30 cellular contexts compared by ENCODE assay signal in genomic region chr5:172562443-172562842, GRCh38.
"Had no signal": no experiment of that assay in that cellular context is flagged by ENCODE, and none has a peak within 500 bp of the region (broad histone marks: within the 10 kb centered on the region; RNA-seq: fewer than 3 reads in every experiment).

No MANE protein-coding gene starts in this region.

- H3K9me3 ChIP-seq: lower lobe of right lung, neutrophil, psoas muscle, right atrium auricular region, right lobe of liver, stomach, testis, thyroid gland, transverse colon, upper lobe of right lung had no signal

- H3K4me2 ChIP-seq: hepatocyte, neural progenitor cell had no signal

- H3K4me3 Mint-ChIP-seq: naive B cell; natural killer cell; nephron progenitor cell; neural progenitor cell; stimulated activated naive B cell treated with anti-CD40 and anti-IgM and Interleukin-4, amounts not matched to agents 10 μg/mL and 1 μg/mL and 100 μg/mL, for 72 hours had no signal

- DNase-seq: islet precursor cell; left cardiac atrium; lower lobe of right lung; mammary epithelial cell; mesenchymal stem cell; naive B cell; natural killer cell; nephron progenitor cell; occipital lobe; psoas muscle; right lobe of liver; stimulated activated CD4-positive, alpha-beta T cell treated with anti-CD3 and anti-CD28 coated beads, Interleukin-12 subunit alpha, Interleukin-12 subunit beta, amount 100 ng/mL, for 4 hours; stimulated activated CD4-positive, alpha-beta T cell treated with anti-CD3 and anti-CD28 coated beads, Interleukin-15, amount 100 ng/mL, for 24 hours; stimulated activated CD4-positive, alpha-beta T cell treated with anti-CD3 and anti-CD28 coated beads, Interleukin-2, amount 100 ng/mL, for 24 hours; stimulated activated CD4-positive, alpha-beta T cell treated with anti-CD3 and anti-CD28 coated beads, Interleukin-4, amount 100 ng/mL, for 1 hour; stimulated activated naive B cell treated with anti-CD40 and anti-IgM and Interleukin-4, amounts not matched to agents 10 μg/mL and 1 μg/mL and 100 μg/mL, for 72 hours; stimulated activated naive CD8-positive, alpha-beta T cell treated with anti-CD3 and anti-CD28 coated beads, Interleukin-15, Interleukin-2, amounts not matched to agents 100 U/mL and 50 U/mL, for 24 hours; stomach; testis; thyroid gland; transverse colon; upper lobe of right lung had no signal

- ATAC-seq: left cardiac atrium; left lobe of liver; lower lobe of right lung; natural killer cell; psoas muscle; right lobe of liver; stimulated activated naive B cell treated with anti-CD40 and anti-IgM and Interleukin-4, amounts not matched to agents 10 μg/mL and 1 μg/mL and 100 μg/mL, for 72 hours; stimulated activated naive CD8-positive, alpha-beta T cell treated with anti-CD3 and anti-CD28 coated beads, Interleukin-15, Interleukin-2, amounts not matched to agents 100 U/mL and 50 U/mL, for 24 hours; upper lobe of right lung had no signal

- H3K36me3 ChIP-seq: lower lobe of right lung, neural progenitor cell, neutrophil, right atrium auricular region, right lobe of liver, stomach, thyroid gland, transverse colon, upper lobe of right lung had no signal

- H3K4me1 ChIP-seq: parathyroid adenoma, psoas muscle had no signal

- H3K4me3 ChIP-seq: hepatocyte, lower lobe of right lung, neural progenitor cell, psoas muscle, right atrium auricular region, right lobe of liver, skin epidermis, stomach, testis, thyroid gland, transverse colon, upper lobe of right lung had no signal

- H3K27me3 ChIP-seq: hepatocyte, neural progenitor cell, neutrophil, right atrium auricular region, right lobe of liver, stomach, testis, thyroid gland, transverse colon, upper lobe of right lung had no signal

- H3K9me3 Mint-ChIP-seq: natural killer cell; nephron progenitor cell; neural progenitor cell; stimulated activated naive B cell treated with anti-CD40 and anti-IgM and Interleukin-4, amounts not matched to agents 10 μg/mL and 1 μg/mL and 100 μg/mL, for 72 hours had no signal

- H3K9ac ChIP-seq: neural progenitor cell, parathyroid adenoma had no signal

- FAIRE-seq: urothelium cell line had no signal

- H3K36me3 Mint-ChIP-seq: naive B cell; natural killer cell; neural progenitor cell; stimulated activated naive B cell treated with anti-CD40 and anti-IgM and Interleukin-4, amounts not matched to agents 10 μg/mL and 1 μg/mL and 100 μg/mL, for 72 hours had no signal

- H3K79me2 ChIP-seq: hepatocyte, parathyroid adenoma had no signal

- H3K4me1 Mint-ChIP-seq: naive B cell; natural killer cell; stimulated activated naive B cell treated with anti-CD40 and anti-IgM and Interleukin-4, amounts not matched to agents 10 μg/mL and 1 μg/mL and 100 μg/mL, for 72 hours had no signal

- H3K27ac Mint-ChIP-seq: naive B cell; natural killer cell; stimulated activated naive B cell treated with anti-CD40 and anti-IgM and Interleukin-4, amounts not matched to agents 10 μg/mL and 1 μg/mL and 100 μg/mL, for 72 hours had no signal

- H3K27ac ChIP-seq: hepatocyte, lower lobe of right lung, neural progenitor cell, neutrophil, parathyroid adenoma, psoas muscle, right atrium auricular region, right lobe of liver, stomach, testis, thyroid gland, upper lobe of right lung had no signal

- H2AFZ ChIP-seq: hepatocyte, neural progenitor cell, parathyroid adenoma had no signal
